In the genomic region with DNA sequence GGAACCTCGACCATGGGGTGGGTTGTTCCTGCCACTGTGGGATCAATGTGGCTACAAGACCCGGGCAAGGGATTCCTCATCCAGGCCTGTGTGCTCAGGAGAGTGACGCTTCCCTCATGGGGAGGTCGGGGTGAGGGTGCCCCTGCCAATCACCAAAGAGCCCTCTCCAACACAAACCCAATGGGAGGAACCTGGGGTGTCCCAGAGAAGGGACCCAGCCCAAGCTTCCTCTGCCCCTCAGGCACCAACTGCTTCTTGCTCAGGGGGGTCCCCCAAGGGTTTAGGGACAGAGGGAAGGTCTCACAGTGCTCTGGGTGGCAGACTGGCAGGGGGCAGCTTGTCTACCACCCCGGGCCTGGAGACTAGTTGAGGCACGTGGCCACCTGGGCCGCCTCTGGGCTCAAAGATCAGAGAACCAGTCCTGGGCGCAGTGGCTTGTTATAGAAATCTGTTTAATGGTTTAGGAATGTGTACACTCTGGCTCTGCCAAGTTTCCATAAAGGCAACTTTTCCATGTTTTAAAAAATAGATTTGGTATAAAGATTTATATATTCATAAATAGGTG, we compare ENCODE assay signal across 12 cellular contexts. TPM values are rescaled to one million over a fixed set of nuclear protein-coding genes. Genes with fewer than 3 reads are reported as not detected.
A peak's percentile ranks its signal among the peaks of the same experiment; 100 is the strongest.
DNase-seq lines count a peak whose midpoint lies in the region; ATAC-seq, FAIRE-seq and TF ChIP-seq lines count a peak whose summit lies in the region.
"Had no signal": no experiment of that assay in that cellular context is flagged by ENCODE, and none has a peak within 500 bp of the region (broad histone marks: within the 10 kb centered on the region; RNA-seq: fewer than 3 reads in every experiment).

No MANE protein-coding gene starts in this region.

- H2BK5ac ChIP-seq in H1 (ENCODE audit: low read depth, low read length) = no peak overlapping the region

- no peaks in the 10 kb centered on the region for H3K23me2 ChIP-seq in H1 (ENCODE audit: low read depth, low read length)

- no peak overlapping the region for H2BK20ac ChIP-seq in H1 (ENCODE audit: low read length)

- H4K5ac ChIP-seq in H1 (ENCODE audit: insufficient read length, low read depth, low read length) = no peak overlapping the region

- no peak overlapping the region for H3K23ac ChIP-seq in H1 (ENCODE audit: insufficient read length)

- H3K9me3 Mint-ChIP-seq in T-helper 2 cell treated with Interferon-gamma antibody and Interleukin-4, amounts not matched to agents 5 μg/mL and 100 μg/mL, for 36 hours = no peaks in the 10 kb centered on the region
- H3K9me3 Mint-ChIP-seq: stimulated activated naive CD8-positive, alpha-beta T cell treated with anti-CD3 and anti-CD28 coated beads, Interleukin-15, Interleukin-2, amounts not matched to agents 100 ng/mL and 50 ng/mL, for 24 hours had no signal

- H2BK12ac ChIP-seq in H1 (ENCODE audit: low read depth, low read length) = no peak overlapping the region

- H3K27ac Mint-ChIP-seq in T-helper 2 cell treated with Interferon-gamma antibody and Interleukin-4, amounts not matched to agents 5 μg/mL and 100 μg/mL, for 36 hours = no peak overlapping the region
- H3K27ac Mint-ChIP-seq: stimulated activated naive CD8-positive, alpha-beta T cell treated with anti-CD3 and anti-CD28 coated beads, Interleukin-15, Interleukin-2, amounts not matched to agents 100 ng/mL and 50 ng/mL, for 24 hours had no signal

- H3K36me3 ChIP-seq in Panc1 (ENCODE audit: control insufficient read depth, insufficient read depth, low read length) (no peaks in the 10 kb centered on the region), H1 (ENCODE audit: control insufficient read depth in 2 of 4, insufficient read depth in 4 of 4, low read length in 3 of 4) (peaks cover 0 to 3% (median 0%) of the 10 kb centered on the region in 4 experiments; a peak in 2 of 8 replicates), kidney (ENCODE audit: control insufficient read depth in 1 of 2, insufficient read depth in 2 of 2, low read length in 2 of 2) (peaks cover 0 to 1% of the 10 kb centered on the region in 2 donors), SJCRH30 (no peaks in the 10 kb centered on the region)

- H2BK120ac ChIP-seq in H1 (replicated peaks; ENCODE audit: low read depth, low read length) = no peak overlapping the region

- intact Hi-C loops in Panc1 (cut with micrococcal nuclease; ENCODE audit: unreplicated experiment) (loop anchor here (10.0 kb wide), 1 partner anchor 112 kb away; no protein-coding TSS in a partner anchor), kidney (cut with DNase I) (no loop called here)

- H3K9ac ChIP-seq in H1 (replicated peaks in 1 of 4; ENCODE audit: extremely low read depth in 1 of 4, low read depth in 3 of 4, low read length in 3 of 4) (no peak overlapping the region), kidney (ENCODE audit: low read length in 2 of 2) (no peak overlapping the region)

- H3K27me3 ChIP-seq in Panc1 (ENCODE audit: control insufficient read depth, insufficient read depth, low read length) (no peaks in the 10 kb centered on the region), H1 (replicated peaks in 1 of 4; ENCODE audit: control insufficient read depth in 3 of 4, extremely low read depth in 1 of 4, insufficient read depth in 3 of 4, low read length in 3 of 4) (0 out of 7 replicates have a peak, but pooled peaks cover 0 to 3% (median 0%) of the 10 kb centered on the region in 4 experiments), SJCRH30 (no peaks in the 10 kb centered on the region)

- no peak overlapping the region for H3K4me3 ChIP-seq in Panc1 (ENCODE audit: low read depth in 2 of 2, low read length in 2 of 2)
- H3K4me3 ChIP-seq in H1 (ENCODE audit: extremely low read depth in 1 of 4, insufficient read depth in 2 of 4, low read depth in 3 of 4, low read length in 4 of 4) = no peak overlapping the region
- H3K4me3 ChIP-seq in kidney (ENCODE audit: low read length in 2 of 2) = no peak overlapping the region
- no peak overlapping the region for H3K4me3 ChIP-seq in skin epidermis
- no peak overlapping the region for H3K4me3 ChIP-seq in SJCRH30

- H3K27me3 Mint-ChIP-seq in T-helper 2 cell treated with Interferon-gamma antibody and Interleukin-4, amounts not matched to agents 5 μg/mL and 100 μg/mL, for 36 hours (ENCODE audit: low read depth) = no peaks in the 10 kb centered on the region
- H3K27me3 Mint-ChIP-seq: activated CD4-positive, alpha-beta T cell treated with anti-CD3 and anti-CD28 coated beads for 36 hours; stimulated activated naive CD8-positive, alpha-beta T cell treated with anti-CD3 and anti-CD28 coated beads, Interleukin-15, Interleukin-2, amounts not matched to agents 100 ng/mL and 50 ng/mL, for 24 hours had no signal

- no peak for ATAC-seq in Panc1
- ATAC-seq in HG03175 (IDR thresholded peaks at IDR 0.05; ENCODE audit: unreplicated experiment) = no peak
- no peak for ATAC-seq in HG02852 (IDR thresholded peaks at IDR 0.05; ENCODE audit: unreplicated experiment)

- no TSS peak for BruUV-seq in Panc1 (replicated peaks; lab: Mats Ljungman, UMichigan)

- H4K20me1 ChIP-seq in H1 (replicated peaks in 1 of 2; ENCODE audit: control insufficient read depth in 1 of 2, insufficient read depth in 2 of 2, low read length in 2 of 2) = no peaks in the 10 kb centered on the region

- in situ Hi-C loops in Panc1 (cut with HindIII; ENCODE audit: low pct_unique_long_range_greater_than_20kb, low sequenced_read_pairs) = no loop called here

- no peak overlapping the region for H3K4me3 Mint-ChIP-seq in T-helper 2 cell treated with Interferon-gamma antibody and Interleukin-4, amounts not matched to agents 5 μg/mL and 100 μg/mL, for 36 hours
- H3K4me3 Mint-ChIP-seq: activated CD4-positive, alpha-beta T cell treated with anti-CD3 and anti-CD28 coated beads for 36 hours; stimulated activated naive CD8-positive, alpha-beta T cell treated with anti-CD3 and anti-CD28 coated beads, Interleukin-15, Interleukin-2, amounts not matched to agents 100 ng/mL and 50 ng/mL, for 24 hours had no signal

- TF ChIP-seq CTCF in Panc1 (IDR thresholded peaks at IDR 0.05) (no peak), H1 (IDR thresholded peaks at IDR 0.05; ENCODE audit: control extremely low read depth in 1 of 3, insufficient read depth in 1 of 3, low read depth in 1 of 3, low read length in 3 of 3) (no peak), kidney (IDR thresholded peaks at IDR 0.05; ENCODE audit: borderline replicate concordance, extremely low read depth, insufficient read depth) (no peak)

- no peak for FAIRE-seq in H1 (lab: Jason Lieb, UNC)
- FAIRE-seq in kidney (lab: Jason Lieb, UNC) = no peak

- no peaks in the 10 kb centered on the region for H3K9me3 ChIP-seq in Panc1 (ENCODE audit: control insufficient read depth, insufficient read depth, low read depth, low read length)
- no peaks in the 10 kb centered on the region for H3K9me3 ChIP-seq in H1 (ENCODE audit: insufficient read depth in 2 of 2, low read depth in 1 of 2, low read length in 1 of 2)
- no peaks in the 10 kb centered on the region for H3K9me3 ChIP-seq in kidney (ENCODE audit: control insufficient read depth in 1 of 2, low read length in 2 of 2)
- H3K9me3 ChIP-seq in SJCRH30 (replicated peaks) = no peaks in the 10 kb centered on the region

- no peak for TF ChIP-seq RAD21 in H1 (IDR thresholded peaks at IDR 0.05 in 1 of 2, conservative IDR thresholded peaks at IDR 0.05 in 1 of 2; ENCODE audit: low read depth in 2 of 2, low read length in 2 of 2)

- H3K4ac ChIP-seq in H1 (replicated peaks; ENCODE audit: insufficient read length, low read depth, low read length) = no peak overlapping the region

- no peaks in the 10 kb centered on the region for H3K79me2 ChIP-seq in H1 (ENCODE audit: control insufficient read depth in 1 of 2, insufficient read depth in 2 of 2, low read length in 2 of 2)

- H4K8ac ChIP-seq in H1 (ENCODE audit: extremely low read depth, insufficient read depth, low read length) = peak overlapping the region; percentile 89; the same call in 1 of the 2 replicates

- H4K91ac ChIP-seq in H1 (replicated peaks; ENCODE audit: insufficient read length, low read length) = no peak overlapping the region

- TF ChIP-seq POLR2A in H1 (IDR thresholded peaks at IDR 0.05; ENCODE audit: control extremely low read depth in 1 of 2, low read depth in 2 of 2, low read length in 2 of 2) = no peak

- no peak overlapping the region for H2BK15ac ChIP-seq in H1 (ENCODE audit: low read length)

- POLR2A ChIA-PET in Panc1 (lab: Charles Lee) = no interaction called here
- POLR2A ChIA-PET in H1 (lab: Charles Lee; ENCODE audit: partially characterized antibody) = interaction anchor here (1.0 to 1.1 kb wide), 3 partner anchors 9 to 140 kb away, joined by 3 to 4 read pairs (median 3); no protein-coding TSS in a partner anchor

- no peak overlapping the region for H2AK5ac ChIP-seq in H1 (ENCODE audit: low read depth, low read length)

- no peak for TF ChIP-seq EP300 in H1 (IDR thresholded peaks at IDR 0.05; ENCODE audit: borderline replicate concordance in 1 of 2, low read depth in 2 of 2, low read length in 2 of 2)

- no peak for DNase-seq in Panc1 (ENCODE audit: low read depth, low spot score)
- DNase-seq in H1 (ENCODE audit: low read depth in 1 of 2, low spot score in 2 of 2) = no peak
- no peak for DNase-seq in kidney
- DNase-seq in T-helper 2 cell treated with Interferon-gamma antibody and Interleukin-4, amounts not matched to agents 5 μg/mL and 100 μg/mL, for 36 hours (ENCODE audit: low spot score) = no peak
- no peak for DNase-seq in SJCRH30
- DNase-seq: activated effector memory CD4-positive, alpha-beta T cell treated with anti-CD3 and anti-CD28 coated beads, Interleukin-2, amount 50 U/mL, for 16 hours had no signal

- no peaks in the 10 kb centered on the region for H3K4me1 Mint-ChIP-seq in T-helper 2 cell treated with Interferon-gamma antibody and Interleukin-4, amounts not matched to agents 5 μg/mL and 100 μg/mL, for 36 hours (ENCODE audit: low read depth)

- H3K56ac ChIP-seq in H1 (replicated peaks; ENCODE audit: insufficient read length, low read depth, low read length) = no peak overlapping the region

- peaks cover 6% of the 10 kb centered on the region for H3K36me3 Mint-ChIP-seq in T-helper 2 cell treated with Interferon-gamma antibody and Interleukin-4, amounts not matched to agents 5 μg/mL and 100 μg/mL, for 36 hours (ENCODE audit: low read depth)

- 88% methylated on average over 8 of the region's 8 CpGs; no CpG with 5 or more reads in 1 of the 2 experiments for WGBS in H1 (ENCODE audit: extremely low coverage in 1 of 2, insufficient coverage in 1 of 2, insufficient read length in 1 of 2, insufficient replicate concordance in 2 of 2, low coverage in 1 of 2, low lambda C conversion rate in 2 of 2, missing lambda C conversion rate in 1 of 2), 2 experiments

- H3K4me1 ChIP-seq in Panc1 (ENCODE audit: control insufficient read depth, insufficient read depth, low read length) = peaks cover 4% of the 10 kb centered on the region
- no peaks in the 10 kb centered on the region for H3K4me1 ChIP-seq in H1 (replicated peaks in 1 of 4; ENCODE audit: control insufficient read depth in 3 of 4, insufficient read depth in 4 of 4, low read length in 3 of 4)
- no peaks in the 10 kb centered on the region for H3K4me1 ChIP-seq in kidney (ENCODE audit: control insufficient read depth in 1 of 2, insufficient read depth in 1 of 2, low read depth in 1 of 2, low read length in 2 of 2)
- no peaks in the 10 kb centered on the region for H3K4me1 ChIP-seq in SJCRH30

- no peaks in the 10 kb centered on the region for H3K79me1 ChIP-seq in H1 (ENCODE audit: low read depth, low read length)

- 0 out of 2 replicates have a peak overlapping the region, but pooled peaks have one; percentile 12 for H3K27ac ChIP-seq in Panc1 (ENCODE audit: low read length)
- no peak overlapping the region for H3K27ac ChIP-seq in H1 (ENCODE audit: low read depth, low read length)
- peak overlapping the region; percentile 32 to 69 for H3K27ac ChIP-seq in kidney (ENCODE audit: low read depth in 2 of 2, low read length in 2 of 2)
- H3K27ac ChIP-seq in skin epidermis = peak overlapping the region in 14 of 21 experiments; percentile 2 to 79 (median 60)
- no peak overlapping the region for H3K27ac ChIP-seq in SJCRH30

- no peak overlapping the region for H2AFZ ChIP-seq in H1 (ENCODE audit: low read length)

- H3K4me2 ChIP-seq in H1 (ENCODE audit: insufficient read depth in 1 of 2, low read depth in 2 of 2, low read length in 2 of 2) = no peak overlapping the region

- H3K18ac ChIP-seq in H1 (ENCODE audit: extremely low read depth, low read length) = no peak overlapping the region

- H3K14ac ChIP-seq in H1 (ENCODE audit: insufficient read length) = no peak overlapping the region

- CTCF ChIA-PET in Panc1 (lab: Charles Lee) (no interaction called here), H1 (lab: Charles Lee; ENCODE audit: partially characterized antibody) (interaction anchor here (0.6 to 4.0 kb wide), 4 partner anchors 16 to 120 kb away, joined by 3 to 38 read pairs (median 10); no protein-coding TSS in a partner anchor)

RNA-seq across cellular contexts. Expression of gene GP9, which starts 26.6 kb away (rescaled TPM):
- not detected for total RNA-seq in Panc1 (2021; ENCODE audit: unreplicated experiment)
- polyA plus RNA-seq in Panc1 (2012; ENCODE audit: insufficient read length) = not detected
- not detected in 2 replicates for total RNA-seq in H1 (2021; fragmentation: NEBNext Ultra II Directional; extraction: Animal tissue kit (Norgen Biotek cat#: 25700))
- not detected in 2 replicates for polyA plus RNA-seq in H1 (2011; rRNA removed)
- polyA plus RNA-seq in H1 (2011; cell fraction: cytosol; rRNA removed) = not detected
- not detected for polyA plus RNA-seq in H1 (2011; cell fraction: nucleus; rRNA removed)
- not detected in 4 replicates for polyA plus RNA-seq in H1 (2012, experiment 1 of 2)
- polyA plus RNA-seq in H1 (2012, experiment 2 of 2) = not detected
- polyA plus RNA-seq in H1 (2013, experiment 1 of 2) = not detected
- polyA plus RNA-seq in H1 (2013, experiment 2 of 2) = not detected
- not detected in 2 replicates for polyA minus RNA-seq in H1 (2011; rRNA and poly(A)+ RNA removed)
- not detected for polyA minus RNA-seq in H1 (2011; cell fraction: cytosol; rRNA and poly(A)+ RNA removed)
- not detected for polyA minus RNA-seq in H1 (2011; cell fraction: nucleus; rRNA and poly(A)+ RNA removed)
- total RNA-seq in kidney = not detected
- 0.49 TPM for polyA plus RNA-seq in kidney (ENCODE audit: insufficient read depth, low read depth, low replicate concordance)
- total RNA-seq in SJCRH30 (2014; rRNA removed; shearing (Covaris generic)) = not detected in 2 replicates
- total RNA-seq: activated CD4-positive, alpha-beta T cell treated with anti-CD3 and anti-CD28 coated beads for 36 hours; HT-29 had no signal

RNA-seq across cellular contexts. Expression of gene RAB43, which starts 34.4 kb away (rescaled TPM):
- total RNA-seq in Panc1 (2021; ENCODE audit: unreplicated experiment) = 27.7 TPM
- polyA plus RNA-seq in Panc1 (2012; ENCODE audit: insufficient read length) = 30.0 TPM
- 18.7 and 19.4 TPM in 2 replicates for total RNA-seq in H1 (2021; fragmentation: NEBNext Ultra II Directional; extraction: Animal tissue kit (Norgen Biotek cat#: 25700))
- 13.1 and 18.7 TPM in 2 replicates for polyA plus RNA-seq in H1 (2011; rRNA removed)
- 12.7 TPM for polyA plus RNA-seq in H1 (2011; cell fraction: cytosol; rRNA removed)
- polyA plus RNA-seq in H1 (2011; cell fraction: nucleus; rRNA removed) = 25.4 TPM
- polyA plus RNA-seq in H1 (2012, experiment 1 of 2) = 10.6 to 13.7 TPM (median 13.1 TPM) in 4 replicates
- 14.1 TPM for polyA plus RNA-seq in H1 (2012, experiment 2 of 2)
- 11.8 TPM for polyA plus RNA-seq in H1 (2013, experiment 1 of 2)
- polyA plus RNA-seq in H1 (2013, experiment 2 of 2) = 12.4 TPM
- 10.3 and 10.9 TPM in 2 replicates for polyA minus RNA-seq in H1 (2011; rRNA and poly(A)+ RNA removed)
- polyA minus RNA-seq in H1 (2011; cell fraction: cytosol; rRNA and poly(A)+ RNA removed) = 9.8 TPM
- polyA minus RNA-seq in H1 (2011; cell fraction: nucleus; rRNA and poly(A)+ RNA removed) = 11.4 TPM
- total RNA-seq in kidney = 27.6 TPM
- polyA plus RNA-seq in kidney (ENCODE audit: insufficient read depth, low read depth, low replicate concordance) = 5.5 TPM
- 2.5 and 2.9 TPM in 2 replicates for total RNA-seq in SJCRH30 (2014; rRNA removed; shearing (Covaris generic))

Comparison
In these comparisons a context has a peak if more than half of its experiments do, and no peak if none do; other contexts are left out.
1. H3K27ac ChIP-seq: peak in Panc1 (single experiment), kidney (2 of 2) and skin epidermis (14 of 21); none in H1 (single experiment) and SJCRH30 (single experiment).